Comparison of ENCODE assay signal across 19 cellular contexts in genomic region chr2:56680971-56681631, GRCh38.
DNase-seq lines count a peak whose midpoint lies in the region; ATAC-seq and TF ChIP-seq lines count a peak whose summit lies in the region.
"Had no signal": no experiment of that assay in that cellular context is flagged by ENCODE, and none has a peak within 500 bp of the region (broad histone marks: within the 10 kb centered on the region; RNA-seq: fewer than 3 reads in every experiment).

No MANE protein-coding gene starts in this region.

- no peaks in the 10 kb centered on the region for H3K9me3 Mint-ChIP-seq in progenitor cell of endocrine pancreas (ENCODE audit: low read depth)

- H3K36me3 Mint-ChIP-seq in progenitor cell of endocrine pancreas (ENCODE audit: insufficient read depth), result no peaks in the 10 kb centered on the region

- DNase-seq in A172 (ENCODE audit: low spot score), result peak; percentile 76
- peak; percentile 41 for DNase-seq in HT1080 (ENCODE audit: low read depth)
- DNase-seq in astrocyte of the spinal cord (ENCODE audit: low read depth, low spot score), result peak; percentile 60
- peak; percentile 40 for DNase-seq in kidney glomerular epithelial cell (lab: John Stamatoyannopoulos, UW)
- DNase-seq in progenitor cell of endocrine pancreas (ENCODE audit: low spot score, unreplicated experiment), result no peak
- no peak for DNase-seq in DMS53 (lab: John Stamatoyannopoulos, UW)
- DNase-seq: 8988T; activated naive CD4-positive, alpha-beta T cell treated with Interleukin-2 at 50 U/mL for 16 hours; effector memory CD8-positive, alpha-beta T cell; GF-D8; glutamatergic neuron; islet precursor cell; Kasumi-1; midbrain; NCI-H1694; NCI-H526; stimulated activated CD4-positive, alpha-beta T cell treated with anti-CD3 and anti-CD28 coated beads, Interleukin-15, amount 100 ng/mL, for 24 hours had no signal

- no peaks in the 10 kb centered on the region for H3K27me3 Mint-ChIP-seq in progenitor cell of endocrine pancreas
- H3K27me3 Mint-ChIP-seq: effector memory CD8-positive, alpha-beta T cell had no signal

- no peak overlapping the region for H3K4me3 Mint-ChIP-seq in progenitor cell of endocrine pancreas (ENCODE audit: low read depth)
- H3K4me3 Mint-ChIP-seq: effector memory CD8-positive, alpha-beta T cell had no signal

- ATAC-seq in HG03139 (IDR thresholded peaks at IDR 0.05; ENCODE audit: unreplicated experiment) (no peak), HG02981 (IDR thresholded peaks at IDR 0.05; ENCODE audit: unreplicated experiment) (no peak)
- ATAC-seq: effector memory CD8-positive, alpha-beta T cell had no signal

- in situ Hi-C loops in astrocyte of the spinal cord (cut with HindIII; ENCODE audit: low sequenced_read_pairs), result no loop called here

- TF ChIP-seq CTCF in astrocyte of the spinal cord (IDR thresholded peaks at IDR 0.05; ENCODE audit: low read depth, low read length) (no peak), progenitor cell of endocrine pancreas (IDR thresholded peaks at IDR 0.05; ENCODE audit: unreplicated experiment) (no peak)

- no peaks in the 10 kb centered on the region for H3K4me1 Mint-ChIP-seq in progenitor cell of endocrine pancreas (ENCODE audit: low read depth)

- H3K4me3 ChIP-seq in astrocyte of the spinal cord (ENCODE audit: low read depth, low read length), result no peak overlapping the region

- no peak overlapping the region for H3K27ac Mint-ChIP-seq in progenitor cell of endocrine pancreas
- H3K27ac Mint-ChIP-seq: effector memory CD8-positive, alpha-beta T cell had no signal

Comparison
In these comparisons a context has a peak if more than half of its experiments do, and no peak if none do; other contexts are left out.
1. DNase-seq: peak in A172 (single experiment), HT1080 (single experiment), astrocyte of the spinal cord (single experiment) and kidney glomerular epithelial cell (single experiment); none in progenitor cell of endocrine pancreas (single experiment) and DMS53 (single experiment).